In genomic region chr11:65883786-65884715, GRCh38 we compare ENCODE assay signal across 1 cellular context.
TF ChIP-seq lines count a peak whose summit lies in the region.

No MANE protein-coding gene starts in this region.

TF ChIP-seq in WTC11, 78 proteins besides CTCF, POLR2A, EP300 and RAD21:
- no peak for TF ChIP-seq GTF2I (CRISPR knock-in tag; conservative IDR thresholded peaks at IDR 0.05)
- no peak for TF ChIP-seq ZSCAN18 (CRISPR knock-in tag; IDR thresholded peaks at IDR 0.05)
- TF ChIP-seq RORB (CRISPR knock-in tag; IDR thresholded peaks at IDR 0.05) = no peak
- no peak for TF ChIP-seq AFF4 (CRISPR knock-in tag; IDR thresholded peaks at IDR 0.05; ENCODE audit: borderline replicate concordance)
- TF ChIP-seq SMAD3 (CRISPR knock-in tag; IDR thresholded peaks at IDR 0.05; ENCODE audit: borderline replicate concordance) = no peak
- TF ChIP-seq CREB1 (CRISPR knock-in tag; IDR thresholded peaks at IDR 0.05) = no peak
- TF ChIP-seq ZNF281 (CRISPR knock-in tag; IDR thresholded peaks at IDR 0.05) = no peak
- TF ChIP-seq NR1H2 (CRISPR knock-in tag; IDR thresholded peaks at IDR 0.05) = no peak
- no peak for TF ChIP-seq ZNF425 (CRISPR knock-in tag; conservative IDR thresholded peaks at IDR 0.05)
- TF ChIP-seq HMGXB4 (CRISPR knock-in tag; IDR thresholded peaks at IDR 0.05) = no peak
- TF ChIP-seq KAT7 (CRISPR knock-in tag; IDR thresholded peaks at IDR 0.05; ENCODE audit: borderline replicate concordance) = no peak
- no peak for TF ChIP-seq USF1 (CRISPR knock-in tag; IDR thresholded peaks at IDR 0.05)
- TF ChIP-seq FOXJ3 (CRISPR knock-in tag; IDR thresholded peaks at IDR 0.05; ENCODE audit: borderline replicate concordance) = no peak
- TF ChIP-seq ZNF423 (CRISPR knock-in tag; IDR thresholded peaks at IDR 0.05) = no peak
- no peak for TF ChIP-seq ATF6 (CRISPR knock-in tag; IDR thresholded peaks at IDR 0.05)
